In genomic region chr2:137991078-137991477, GRCh38 we compare ENCODE assay signal across 34 cellular contexts.
"Had no signal": no experiment of that assay in that cellular context is flagged by ENCODE, and none has a peak within 500 bp of the region (broad histone marks: within the 10 kb centered on the region; RNA-seq: fewer than 3 reads in every experiment).

No MANE protein-coding gene starts in this region.

- H3K4me3 ChIP-seq: MG63 had no signal

- H3K36me3 ChIP-seq: MG63 had no signal

- H3K27me3 ChIP-seq: MG63 had no signal

- DNase-seq: Karpas-422, Kasumi-1, MG63, MM.1S, MV-4-11, NCI-H1048, NCI-H1092, NCI-H1092 treated with DMSO at 0.1 percent for 48 hours, NCI-H1105, NCI-H1105 treated with DMSO at 0.1 percent for 48 hours, NCI-H1417, NCI-H1417 treated with DMSO at 0.1 percent for 48 hours, NCI-H1436, NCI-H1436 treated with DMSO at 0.1 percent for 48 hours, NCI-H146, NCI-H1694, NCI-H1694 treated with DMSO at 0.1 percent for 48 hours, NCI-H187, NCI-H187 treated with DMSO at 0.1 percent for 48 hours, NCI-H1930, NCI-H2029, NCI-H2029 treated with DMSO at 0.1 percent for 48 hours, NCI-H2081, NCI-H2081 treated with DMSO at 0.1 percent for 48 hours, NCI-H2107, NCI-H2171, NCI-H2171 treated with DMSO at 0.1 percent for 48 hours, NCI-H2227 treated with DMSO at 0.1 percent for 48 hours, NCI-H226, NCI-H345, NCI-H446, NCI-H446 treated with DMSO at 0.1 percent for 48 hours, NCI-H510A, NCI-H510A treated with DMSO at 0.1 percent for 48 hours had no signal
